In genomic region chr19:31070676-31071075, GRCh38 we compare ENCODE assay signal across 23 cellular contexts.
"Had no signal": no experiment of that assay in that cellular context is flagged by ENCODE, and none has a peak within 500 bp of the region (broad histone marks: within the 10 kb centered on the region; RNA-seq: fewer than 3 reads in every experiment).

No MANE protein-coding gene starts in this region.

- H3K4me1 Mint-ChIP-seq: activated CD4-positive, alpha-beta T cell treated with anti-CD3 and anti-CD28 coated beads for 36 hours; activated CD4-positive, alpha-beta T cell treated with anti-CD3 and anti-CD28 coated beads, Interleukin-2, amount 10 ng/mL, durations not matched to agents 24 days and 14 days; central memory CD8-positive, alpha-beta T cell had no signal

- ATAC-seq: activated CD4-positive, alpha-beta T cell treated with anti-CD3 and anti-CD28 coated beads for 36 hours; activated CD8-positive, alpha-beta T cell treated with anti-CD3 and anti-CD28 coated beads, Interleukin-2, amount 10 ng/mL, durations not matched to agents 7 days and 5 days; activated T-cell treated with anti-CD3 and anti-CD28 coated beads, Interleukin-2, amount 50 U/mL, for 72 hours; esophagus mucosa; heart right ventricle had no signal

- H3K9me3 Mint-ChIP-seq: activated CD4-positive, alpha-beta memory T cell treated with anti-CD3 and anti-CD28 coated beads for 36 hours; activated CD4-positive, alpha-beta T cell treated with anti-CD3 and anti-CD28 coated beads, Interleukin-2, amount 10 ng/mL, durations not matched to agents 24 days and 14 days; activated T-cell treated with anti-CD3 and anti-CD28 coated beads, Interleukin-2, amount 50 U/mL, for 24 hours; activated T-cell treated with anti-CD3 and anti-CD28 coated beads, Interleukin-2, amount 50 U/mL, for 72 hours; central memory CD8-positive, alpha-beta T cell had no signal

- H3K36me3 Mint-ChIP-seq: activated CD4-positive, alpha-beta memory T cell treated with anti-CD3 and anti-CD28 coated beads for 36 hours; activated naive CD8-positive, alpha-beta T cell had no signal

- DNase-seq: activated CD4-positive, alpha-beta memory T cell treated with anti-CD3 and anti-CD28 coated beads for 36 hours; activated CD4-positive, alpha-beta T cell treated with anti-CD3 and anti-CD28 coated beads for 36 hours; activated CD4-positive, alpha-beta T cell treated with anti-CD3 and anti-CD28 coated beads, Interleukin-2, amount 10 ng/mL, durations not matched to agents 24 days and 14 days; activated CD4-positive, CD25-positive, alpha-beta regulatory T cell; activated CD4-positive, CD25-positive, alpha-beta regulatory T cell treated with anti-CD3 and anti-CD28 coated beads, Interleukin-2, amount 50 U/mL, for 72 hours; activated CD8-positive, alpha-beta memory T cell treated with anti-CD3 and anti-CD28 coated beads, Interleukin-2, amount 50 U/mL, for 48 hours; activated CD8-positive, alpha-beta T cell treated with anti-CD3 and anti-CD28 coated beads, Interleukin-2, amount 10 ng/mL, durations not matched to agents 7 days and 5 days; activated gamma-delta T cell treated with Interleukin-2 at 50 U/mL for 16 hours; activated naive CD4-positive, alpha-beta T cell treated with anti-CD3 and anti-CD28 coated beads, Interleukin-2, amount 50 U/mL, for 16 hours; activated naive CD4-positive, alpha-beta T cell treated with Interleukin-2 at 50 U/mL for 16 hours; activated T-cell treated with anti-CD3 and anti-CD28 coated beads for 4 hours; activated T-cell treated with anti-CD3 and anti-CD28 coated beads, Interleukin-2, amount 50 U/mL, for 24 hours; activated T-cell treated with anti-CD3 and anti-CD28 coated beads, Interleukin-2, amount 50 U/mL, for 72 hours; amniotic stem cell; anterior cingulate cortex; brain microvascular endothelial cell; effector CD8-positive, alpha-beta T cell; foreskin fibroblast; heart right ventricle; T-helper 2 cell had no signal

- H3K4me1 ChIP-seq: heart right ventricle had no signal

- H3K27ac ChIP-seq: brain microvascular endothelial cell, heart right ventricle had no signal

- H3K9me3 ChIP-seq: heart right ventricle had no signal

- H3K27ac Mint-ChIP-seq: activated CD4-positive, alpha-beta memory T cell treated with anti-CD3 and anti-CD28 coated beads for 36 hours; activated CD4-positive, alpha-beta T cell treated with anti-CD3 and anti-CD28 coated beads for 36 hours; activated CD4-positive, alpha-beta T cell treated with anti-CD3 and anti-CD28 coated beads, Interleukin-2, amount 10 ng/mL, durations not matched to agents 24 days and 14 days; activated CD8-positive, alpha-beta T cell treated with anti-CD3 and anti-CD28 coated beads, Interleukin-2, amount 10 ng/mL, durations not matched to agents 7 days and 5 days; activated naive CD8-positive, alpha-beta T cell; activated T-cell treated with anti-CD3 and anti-CD28 coated beads, Interleukin-2, amount 50 U/mL, for 24 hours; activated T-cell treated with anti-CD3 and anti-CD28 coated beads, Interleukin-2, amount 50 U/mL, for 72 hours had no signal

- H3K4me3 ChIP-seq: heart right ventricle had no signal

- H3K36me3 ChIP-seq: brain microvascular endothelial cell, heart right ventricle had no signal

- H3K27me3 ChIP-seq: brain microvascular endothelial cell had no signal

- H3K4me3 Mint-ChIP-seq: activated CD4-positive, alpha-beta memory T cell treated with anti-CD3 and anti-CD28 coated beads for 36 hours; activated CD4-positive, alpha-beta T cell treated with anti-CD3 and anti-CD28 coated beads for 36 hours; activated CD4-positive, alpha-beta T cell treated with anti-CD3 and anti-CD28 coated beads, Interleukin-2, amount 10 ng/mL, durations not matched to agents 24 days and 14 days; activated CD8-positive, alpha-beta T cell treated with anti-CD3 and anti-CD28 coated beads, Interleukin-2, amount 10 ng/mL, durations not matched to agents 7 days and 5 days; activated naive CD8-positive, alpha-beta T cell; activated T-cell treated with anti-CD3 and anti-CD28 coated beads, Interleukin-2, amount 50 U/mL, for 24 hours; activated T-cell treated with anti-CD3 and anti-CD28 coated beads, Interleukin-2, amount 50 U/mL, for 72 hours; central memory CD8-positive, alpha-beta T cell had no signal
